ENCODE assay signal across 8 cellular contexts in genomic region chr18:22983175-22983574, GRCh38. TPM values are rescaled to one million over a fixed set of nuclear protein-coding genes. Genes with fewer than 3 reads are reported as not detected.
A peak's percentile ranks its signal among the peaks of the same experiment; 100 is the strongest.
DNase-seq lines count a peak whose midpoint lies in the region; ATAC-seq, FAIRE-seq and TF ChIP-seq lines count a peak whose summit lies in the region.

No MANE protein-coding gene starts in this region.

- ATAC-seq in HG03460 (IDR thresholded peaks at IDR 0.05; ENCODE audit: unreplicated experiment) (no peak), GM19328 (IDR thresholded peaks at IDR 0.05; ENCODE audit: unreplicated experiment) (no peak), HG03159 (IDR thresholded peaks at IDR 0.05; ENCODE audit: unreplicated experiment) (no peak)

- in situ Hi-C loops in brain microvascular endothelial cell (cut with HindIII; ENCODE audit: low pct_ligation_motif_present, low sequenced_read_pairs), result no loop called here

- DNase-seq in LoVo (ENCODE audit: low spot score) (peak; percentile 46), brain microvascular endothelial cell (no peak), lung microvascular endothelial cell (ENCODE audit: low read depth in 2 of 2) (peak; percentile 61 to 70), NCI-H2107 (lab: John Stamatoyannopoulos, UW) (no peak)

- TF ChIP-seq CTCF in brain microvascular endothelial cell (IDR thresholded peaks at IDR 0.05; ENCODE audit: low read depth, low read length, missing control alignments), result peak; percentile 29

- no peak overlapping the region for H3K4me3 ChIP-seq in brain microvascular endothelial cell (ENCODE audit: low read depth, low read length)

- no peaks in the 10 kb centered on the region for H3K27me3 ChIP-seq in brain microvascular endothelial cell (replicated peaks)

- no peak overlapping the region for H3K27ac ChIP-seq in brain microvascular endothelial cell

- peak; percentile 99 for FAIRE-seq in G401.6 (lab: Jason Lieb, UNC)

- no peaks in the 10 kb centered on the region for H3K36me3 ChIP-seq in brain microvascular endothelial cell (replicated peaks)

RNA-seq across cellular contexts. Expression of gene RBBP8, which starts 50.0 kb away (rescaled TPM):
- 11.3 and 13.5 TPM in 2 replicates for total RNA-seq in lung microvascular endothelial cell

Comparison
In these comparisons a context has a peak if more than half of its experiments do, and no peak if none do; other contexts are left out.
1. DNase-seq: peak in LoVo (single experiment) and lung microvascular endothelial cell (2 of 2); none in brain microvascular endothelial cell (single experiment) and NCI-H2107 (single experiment).